In the genomic region with DNA sequence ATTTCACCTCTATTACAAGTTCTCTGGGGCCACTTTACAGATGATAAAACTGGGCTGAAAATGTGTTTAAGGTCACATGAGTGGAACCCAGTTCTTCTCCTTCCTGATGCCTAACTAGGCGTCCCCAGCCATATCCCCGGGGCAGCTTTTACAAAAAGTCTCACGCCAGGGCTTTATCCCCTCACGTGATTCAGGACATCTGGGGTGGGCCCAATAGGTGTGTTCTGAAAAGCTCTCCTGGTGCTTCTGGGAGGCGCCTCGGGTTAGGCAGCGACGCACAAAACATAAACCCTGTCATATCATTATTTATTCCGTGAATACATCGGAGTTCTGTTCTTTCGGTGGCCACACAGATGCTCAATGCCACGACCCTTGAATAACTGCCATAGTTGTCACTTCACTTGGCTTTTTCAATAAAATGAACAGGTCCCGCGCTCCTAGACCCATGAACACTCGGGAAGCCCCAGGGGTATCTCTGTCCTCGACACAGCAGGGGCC, we compare ENCODE assay signal across 8 cellular contexts. TPM values are rescaled to one million over a fixed set of nuclear protein-coding genes. Genes with fewer than 3 reads are reported as not detected.
A peak's percentile ranks its signal among the peaks of the same experiment; 100 is the strongest.
DNase-seq lines count a peak whose midpoint lies in the region; ATAC-seq and TF ChIP-seq lines count a peak whose summit lies in the region.

No MANE protein-coding gene starts in this region.

- peaks cover 35% of the 10 kb centered on the region for H3K4me1 Mint-ChIP-seq in T-helper 1 cell treated with Interleukin-12 subunit alpha and Interleukin-12 subunit beta and Interleukin-4 antibody, amounts not matched to agents 30 μg/mL and 1 μg/mL, for 36 hours (ENCODE audit: low read depth)
- peaks cover 37% of the 10 kb centered on the region for H3K4me1 Mint-ChIP-seq in activated naive CD8-positive, alpha-beta T cell treated with anti-CD3 and anti-CD28 coated beads, Interleukin-2, amount 10 ng/mL, durations not matched to agents 7 days and 5 days

- H3K27me3 Mint-ChIP-seq in T-helper 1 cell treated with Interleukin-12 subunit alpha and Interleukin-12 subunit beta and Interleukin-4 antibody, amounts not matched to agents 30 μg/mL and 1 μg/mL, for 36 hours (ENCODE audit: low read depth), result peaks cover 6% of the 10 kb centered on the region
- H3K27me3 Mint-ChIP-seq in activated naive CD8-positive, alpha-beta T cell treated with anti-CD3 and anti-CD28 coated beads, Interleukin-2, amount 10 ng/mL, durations not matched to agents 7 days and 5 days, result no peaks in the 10 kb centered on the region

- no peaks in the 10 kb centered on the region for H3K27me3 ChIP-seq in right lobe of liver
- peaks cover 3% of the 10 kb centered on the region for H3K27me3 ChIP-seq in transverse colon

- H3K4me3 ChIP-seq in right lobe of liver, result peak overlapping the region; percentile 56 to 80 (median 66)
- H3K4me3 ChIP-seq in transverse colon, result peak overlapping the region; percentile 73 to 98 (median 81)

- intact Hi-C loops in right lobe of liver (cut with DNase I), result no loop called here
- intact Hi-C loops in transverse colon (cut with DNase I; ENCODE audit: low total_unique reads), result no loop called here

- H3K4me1 ChIP-seq in right lobe of liver (peaks cover 0 to 7% (median 2%) of the 10 kb centered on the region in 4 donors), transverse colon (peaks cover 0 to 25% (median 9%) of the 10 kb centered on the region in 4 donors)

- TF ChIP-seq CTCF in right lobe of liver (IDR thresholded peaks at IDR 0.05) (no peak), transverse colon (IDR thresholded peaks at IDR 0.05) (no peak)

- POLR2A ChIA-PET in activated naive CD8-positive, alpha-beta T cell treated with anti-CD3 and anti-CD28 coated beads, Interleukin-2, amount 10 ng/mL, durations not matched to agents 7 days and 5 days (lab: Charles Lee), result interaction anchor here (0.7 to 3.9 kb wide), 13 partner anchors 9 to 613 kb away, joined by 3 to 65 read pairs (median 4); a partner anchor contains a TSS

- H3K36me3 Mint-ChIP-seq in T-helper 1 cell treated with Interleukin-12 subunit alpha and Interleukin-12 subunit beta and Interleukin-4 antibody, amounts not matched to agents 30 μg/mL and 1 μg/mL, for 36 hours (ENCODE audit: low read depth), result peaks cover 2% of the 10 kb centered on the region
- peaks cover 3% of the 10 kb centered on the region for H3K36me3 Mint-ChIP-seq in activated naive CD8-positive, alpha-beta T cell treated with anti-CD3 and anti-CD28 coated beads, Interleukin-2, amount 10 ng/mL, durations not matched to agents 7 days and 5 days

- TF ChIP-seq POLR2A in right lobe of liver (IDR thresholded peaks at IDR 0.05) (no peak), transverse colon (IDR thresholded peaks at IDR 0.05) (no peak)

- H3K9me3 Mint-ChIP-seq in T-helper 1 cell treated with Interleukin-12 subunit alpha and Interleukin-12 subunit beta and Interleukin-4 antibody, amounts not matched to agents 30 μg/mL and 1 μg/mL, for 36 hours, result no peaks in the 10 kb centered on the region
- H3K9me3 Mint-ChIP-seq in activated naive CD8-positive, alpha-beta T cell treated with anti-CD3 and anti-CD28 coated beads, Interleukin-2, amount 10 ng/mL, durations not matched to agents 7 days and 5 days, result no peaks in the 10 kb centered on the region

- H3K36me3 ChIP-seq in right lobe of liver (no peaks in the 10 kb centered on the region), transverse colon (no peaks in the 10 kb centered on the region)

- 8% methylated on average over 12 of the region's 16 CpGs for WGBS in right lobe of liver (ENCODE audit: insufficient coverage, low coverage, low lambda C conversion rate, missing lambda C conversion rate)
- WGBS in transverse colon (ENCODE audit: low coverage in 1 of 2), 2 donors, result 3% methylated on average over 16 of the region's 16 CpGs; no CpG with 5 or more reads in 1 of the 2 donors

- DNase-seq in T-helper 1 cell, result no peak
- no peak for DNase-seq in activated naive CD8-positive, alpha-beta T cell treated with anti-CD3 and anti-CD28 coated beads, Interleukin-2, amount 10 ng/mL, durations not matched to agents 7 days and 5 days
- DNase-seq in right lobe of liver, result no peak
- DNase-seq in transverse colon, result peak; percentile 51

- H3K9me3 ChIP-seq in right lobe of liver (no peaks in the 10 kb centered on the region), transverse colon (no peaks in the 10 kb centered on the region)

- H3K4me3 Mint-ChIP-seq in T-helper 1 cell treated with Interleukin-12 subunit alpha and Interleukin-12 subunit beta and Interleukin-4 antibody, amounts not matched to agents 30 μg/mL and 1 μg/mL, for 36 hours, result peak overlapping the region; percentile 88
- H3K4me3 Mint-ChIP-seq in activated naive CD8-positive, alpha-beta T cell treated with anti-CD3 and anti-CD28 coated beads, Interleukin-2, amount 10 ng/mL, durations not matched to agents 7 days and 5 days, result peak overlapping the region; percentile 90

- peak overlapping the region; percentile 83 for H3K27ac Mint-ChIP-seq in T-helper 1 cell treated with Interleukin-12 subunit alpha and Interleukin-12 subunit beta and Interleukin-4 antibody, amounts not matched to agents 30 μg/mL and 1 μg/mL, for 36 hours
- peak overlapping the region; percentile 70 for H3K27ac Mint-ChIP-seq in activated naive CD8-positive, alpha-beta T cell treated with anti-CD3 and anti-CD28 coated beads, Interleukin-2, amount 10 ng/mL, durations not matched to agents 7 days and 5 days

- ATAC-seq in HG03196 (IDR thresholded peaks at IDR 0.05; ENCODE audit: unreplicated experiment), result peak; percentile 3
- ATAC-seq in activated naive CD8-positive, alpha-beta T cell treated with anti-CD3 and anti-CD28 coated beads, Interleukin-2, amount 10 ng/mL, durations not matched to agents 7 days and 5 days (ENCODE audit: low read depth), result peak; percentile 6
- ATAC-seq in right lobe of liver, result peak in 2 of 4 donors; percentile 1
- ATAC-seq in GM21526 (IDR thresholded peaks at IDR 0.05; ENCODE audit: low FRiP score, unreplicated experiment), result no peak
- ATAC-seq in GM19328 (IDR thresholded peaks at IDR 0.05; ENCODE audit: unreplicated experiment), result no peak

- in situ Hi-C loops in transverse colon (cut with MboI; ENCODE audit: low pct_ligation_motif_present in 1 of 4, low pct_unique_long_range_greater_than_20kb in 1 of 4, low sequenced_read_pairs in 3 of 4), result no loop called here

- H3K27ac ChIP-seq in right lobe of liver (peak overlapping the region in 1 of 3 donors; percentile 74), transverse colon (peak overlapping the region; percentile 93 to 97 (median 96))

- TF ChIP-seq EP300 in transverse colon (IDR thresholded peaks at IDR 0.05; ENCODE audit: low read depth), result no peak

RNA-seq across cellular contexts. Expression of a gene that starts 32.1 kb away (rescaled TPM):
- total RNA-seq in activated naive CD8-positive, alpha-beta T cell treated with anti-CD3 and anti-CD28 coated beads, Interleukin-2, amount 10 ng/mL, durations not matched to agents 7 days and 5 days, result 100 to 1,000 TPM; 127 to 133 TPM
- total RNA-seq in right lobe of liver (100 to 1,000 TPM in 2 of 6 experiments, 10 to 100 TPM in 4; 59.2 to 206 (median 70.6) TPM), transverse colon (100 to 1,000 TPM in 2 of 4 donors, 10 to 100 TPM in 2; 60.2 to 187 (median 101) TPM)

RNA-seq across cellular contexts. Expression of a gene that starts 55.2 kb away (rescaled TPM):
- total RNA-seq in activated naive CD8-positive, alpha-beta T cell treated with anti-CD3 and anti-CD28 coated beads, Interleukin-2, amount 10 ng/mL, durations not matched to agents 7 days and 5 days, result 10 to 100 TPM; 10.9 to 11.3 TPM
- total RNA-seq in right lobe of liver (1 to 10 TPM in 5 of 6 experiments, under 1 TPM in 1; 0.74 to 3.2 (median 1.6) TPM), transverse colon (100 to 1,000 TPM in 1 of 4 donors, 10 to 100 TPM in 3; 45.3 to 133 (median 50.4) TPM)

Comparison
In these comparisons a context has a peak if more than half of its experiments do, and no peak if none do; other contexts are left out.
1. ATAC-seq: peak in HG03196 (single experiment) and activated naive CD8-positive, alpha-beta T cell treated with anti-CD3 and anti-CD28 coated beads, Interleukin-2, amount 10 ng/mL, durations not matched to agents 7 days and 5 days (single experiment); none in GM21526 (single experiment) and GM19328 (single experiment).